16 cellular contexts compared by ENCODE assay signal in the genomic region with DNA sequence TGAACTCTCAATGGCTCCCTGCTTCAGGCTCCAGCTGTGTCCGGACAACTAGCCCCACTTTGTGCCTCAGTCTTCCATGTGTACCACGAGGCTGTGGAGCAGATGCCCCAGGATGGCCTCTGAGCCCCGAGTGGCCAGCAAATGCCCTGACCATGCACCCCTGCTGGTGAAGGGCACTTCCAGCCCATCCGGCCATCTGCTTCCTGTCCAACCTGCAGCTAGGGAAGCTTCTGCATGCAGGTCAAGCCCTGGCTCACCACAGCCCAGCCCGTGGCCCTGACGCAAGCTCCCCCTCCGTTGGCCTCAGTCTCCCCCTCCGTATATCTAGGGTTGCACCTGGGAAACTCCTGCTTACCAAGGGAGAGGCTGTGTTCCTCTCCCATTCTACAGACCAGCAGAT. TPM values are rescaled to one million over a fixed set of nuclear protein-coding genes. Genes with fewer than 3 reads are reported as not detected.
DNase-seq lines count a peak whose midpoint lies in the region; ATAC-seq and TF ChIP-seq lines count a peak whose summit lies in the region.
"Had no signal": no experiment of that assay in that cellular context is flagged by ENCODE, and none has a peak within 500 bp of the region (broad histone marks: within the 10 kb centered on the region; RNA-seq: fewer than 3 reads in every experiment).

No MANE protein-coding gene starts in this region.

- no peak overlapping the region for H3K9ac ChIP-seq in mammary epithelial cell (ENCODE audit: insufficient read depth, low read length)
- H3K9ac ChIP-seq: GM23248 had no signal

- H3K36me3 ChIP-seq in breast epithelium (no peaks in the 10 kb centered on the region), mammary epithelial cell (ENCODE audit: insufficient read depth, low read length) (peaks cover 4% of the 10 kb centered on the region), osteoblast (ENCODE audit: insufficient read depth, low read length) (peaks cover 2% of the 10 kb centered on the region)
- H3K36me3 ChIP-seq: prostate gland had no signal

- H3K9me3 ChIP-seq in breast epithelium (no peaks in the 10 kb centered on the region), mammary epithelial cell (replicated peaks; ENCODE audit: insufficient read depth, low read length) (no peaks in the 10 kb centered on the region), osteoblast (ENCODE audit: low read depth, low read length) (no peaks in the 10 kb centered on the region)
- H3K9me3 ChIP-seq: A549, prostate gland had no signal

- DNase-seq in breast epithelium (ENCODE audit: low spot score in 2 of 2): no peak
- no peak for DNase-seq in mammary epithelial cell
- peak; percentile 33 for DNase-seq in glomerular endothelial cell (ENCODE audit: extremely low read depth, low read depth, low spot score)
- peak; percentile 57 for DNase-seq in osteoblast (ENCODE audit: insufficient read length, low spot score, missing footprints)
- DNase-seq in RPMI8226: no peak
- DNase-seq in NCI-H1436 (lab: John Stamatoyannopoulos, UW): no peak
- DNase-seq: activated naive CD4-positive, alpha-beta T cell treated with anti-CD3 and anti-CD28 coated beads, Interleukin-2, amount 50 U/mL, for 16 hours; DMS 273 treated with DMSO at 0.1 percent for 48 hours; GM23248; PC-9; T-helper 2 cell had no signal

- 92% methylated on average over 7 of the region's 8 CpGs for WGBS in mammary epithelial cell (ENCODE audit: low coverage, missing lambda C conversion rate)

- no peak for TF ChIP-seq CTCF in breast epithelium (IDR thresholded peaks at IDR 0.05)
- no peak for TF ChIP-seq CTCF in mammary epithelial cell (conservative IDR thresholded peaks at IDR 0.05 in 1 of 2, IDR thresholded peaks at IDR 0.05 in 1 of 2; ENCODE audit: extremely low read depth in 1 of 2, insufficient read depth in 1 of 2, low read depth in 1 of 2, low read length in 2 of 2)
- TF ChIP-seq CTCF in osteoblast (IDR thresholded peaks at IDR 0.05; ENCODE audit: extremely low read depth, low read depth, low read length): no peak

- ATAC-seq in GM19395 (IDR thresholded peaks at IDR 0.05; ENCODE audit: unreplicated experiment) (no peak), GM21619 (IDR thresholded peaks at IDR 0.05; ENCODE audit: unreplicated experiment) (no peak)
- ATAC-seq: A549 had no signal

- in situ Hi-C loops in mammary epithelial cell (cut with MboI; ENCODE audit: low sequenced_read_pairs in 2 of 2): no loop called here

- no peak overlapping the region for H3K4me2 ChIP-seq in mammary epithelial cell (ENCODE audit: insufficient read depth, low read depth, low read length)
- H3K4me2 ChIP-seq in osteoblast (ENCODE audit: insufficient read depth, low read length): no peak overlapping the region
- H3K4me2 ChIP-seq: A549, PC-9 had no signal

- BruUV-seq in mammary epithelial cell (replicated peaks; lab: Mats Ljungman, UMichigan): no TSS peak

- no peaks in the 10 kb centered on the region for H4K20me1 ChIP-seq in mammary epithelial cell (ENCODE audit: insufficient read depth, low read length)
- peaks cover 43% of the 10 kb centered on the region for H4K20me1 ChIP-seq in osteoblast (ENCODE audit: insufficient read depth, low read length)

- H3K27ac ChIP-seq in breast epithelium (peak overlapping the region; percentile 91 to 94), mammary epithelial cell (ENCODE audit: insufficient read depth, low read depth, low read length) (no peak overlapping the region), osteoblast (ENCODE audit: low read depth, low read length) (no peak overlapping the region)
- H3K27ac ChIP-seq: GM23248, PC-9 had no signal

- peaks cover 67% of the 10 kb centered on the region for H3K79me2 ChIP-seq in mammary epithelial cell (ENCODE audit: insufficient read depth, low read length)
- peaks cover 44% of the 10 kb centered on the region for H3K79me2 ChIP-seq in osteoblast (ENCODE audit: insufficient read depth, low read length)

- no peaks in the 10 kb centered on the region for H3K27me3 ChIP-seq in breast epithelium
- H3K27me3 ChIP-seq in mammary epithelial cell (ENCODE audit: insufficient read depth, low read length): no peaks in the 10 kb centered on the region
- no peaks in the 10 kb centered on the region for H3K27me3 ChIP-seq in osteoblast (ENCODE audit: insufficient read depth, low read length)

- H3K4me1 ChIP-seq in breast epithelium (peaks cover 27 to 41% of the 10 kb centered on the region in 2 donors), mammary epithelial cell (ENCODE audit: insufficient read depth, low read length) (peaks cover 37% of the 10 kb centered on the region), osteoblast (ENCODE audit: insufficient read depth, low read length) (peaks cover 16% of the 10 kb centered on the region)

- peak overlapping the region in 1 of 3 donors; percentile 5 for H3K4me3 ChIP-seq in breast epithelium
- H3K4me3 ChIP-seq in mammary epithelial cell (replicated peaks in 1 of 3; ENCODE audit: insufficient read depth in 1 of 3, low read depth in 2 of 3, low read length in 3 of 3): no peak overlapping the region
- no peak overlapping the region for H3K4me3 ChIP-seq in osteoblast (ENCODE audit: insufficient read depth, low read length)
- H3K4me3 ChIP-seq: A549, GM23248, lung, PC-9, prostate gland had no signal

- CTCF ChIA-PET in mammary epithelial cell (lab: Charles Lee; ENCODE audit: low non-redundant PET): no interaction called here

- intact Hi-C loops in breast epithelium (cut with DNase I; ENCODE audit: low total_unique reads): no loop called here
- intact Hi-C loops in mammary epithelial cell (cut with micrococcal nuclease): no loop called here

- H2AFZ ChIP-seq in mammary epithelial cell (ENCODE audit: low read depth, low read length): no peak overlapping the region
- no peak overlapping the region for H2AFZ ChIP-seq in osteoblast (ENCODE audit: low read length)
- H2AFZ ChIP-seq: GM23248, PC-9 had no signal

- TF ChIP-seq POLR2A in breast epithelium (IDR thresholded peaks at IDR 0.05): no peak

- dilution Hi-C loops in mammary epithelial cell (cut with HindIII; ENCODE audit: low sequenced_read_pairs): no loop called here

RNA-seq across cellular contexts. Expression of gene NINJ1, which starts 4.8 kb away (rescaled TPM):
- 100 to 1,000 TPM in 2 of 3 donors, 10 to 100 TPM in 1; 89.8 to 109 (median 109) TPM for total RNA-seq in breast epithelium
- total RNA-seq in mammary epithelial cell: 10 to 100 TPM; 50.2 to 92.2 TPM
- 48.5 TPM for polyA plus RNA-seq in mammary epithelial cell
- polyA minus RNA-seq in mammary epithelial cell: 69.2 TPM
- total RNA-seq in glomerular endothelial cell: 150 and 154 TPM in 2 replicates
- 33.6 and 34.7 TPM in 2 replicates for total RNA-seq in osteoblast

RNA-seq across cellular contexts. Expression of gene CARD19, which starts 33.3 kb away (rescaled TPM):
- total RNA-seq in breast epithelium: 10 to 100 TPM; 59.0 to 79.3 (median 62.1) TPM
- 10 to 100 TPM; 56.1 to 68.8 TPM for total RNA-seq in mammary epithelial cell
- 77.6 TPM for polyA plus RNA-seq in mammary epithelial cell
- 10.8 TPM for polyA minus RNA-seq in mammary epithelial cell
- 97.3 and 133 TPM in 2 replicates for total RNA-seq in glomerular endothelial cell
- 38.4 and 38.6 TPM in 2 replicates for total RNA-seq in osteoblast

RNA-seq across cellular contexts. Expression of gene WNK2, which starts 54.7 kb away (rescaled TPM):
- total RNA-seq in breast epithelium (10 to 100 TPM in 1 of 3 donors, 1 to 10 TPM in 1, not detected in 1; 9.1 to 28.5 TPM), mammary epithelial cell (10 to 100 TPM in 1 of 2 donors, under 1 TPM in 1; 0.49 to 12.8 TPM), glomerular endothelial cell (0.06 TPM in 1 of 2 replicates, not detected in the other), osteoblast (not detected in 2 replicates)
- 0.01 TPM for polyA plus RNA-seq in mammary epithelial cell
- polyA minus RNA-seq in mammary epithelial cell: not detected
- total RNA-seq: GM23248 had no signal
- polyA plus RNA-seq: GM23248 had no signal

Comparison
In these comparisons a context has a peak if more than half of its experiments do, and no peak if none do; other contexts are left out.
1. H3K27ac ChIP-seq: peak in breast epithelium (2 of 2); none in mammary epithelial cell (single experiment) and osteoblast (single experiment).
2. DNase-seq: peak in glomerular endothelial cell (single experiment) and osteoblast (single experiment); none in breast epithelium (0 of 2), mammary epithelial cell (single experiment), RPMI8226 (single experiment) and NCI-H1436 (single experiment).